ENCODE assay signal across 1 cellular context in the genomic region with DNA sequence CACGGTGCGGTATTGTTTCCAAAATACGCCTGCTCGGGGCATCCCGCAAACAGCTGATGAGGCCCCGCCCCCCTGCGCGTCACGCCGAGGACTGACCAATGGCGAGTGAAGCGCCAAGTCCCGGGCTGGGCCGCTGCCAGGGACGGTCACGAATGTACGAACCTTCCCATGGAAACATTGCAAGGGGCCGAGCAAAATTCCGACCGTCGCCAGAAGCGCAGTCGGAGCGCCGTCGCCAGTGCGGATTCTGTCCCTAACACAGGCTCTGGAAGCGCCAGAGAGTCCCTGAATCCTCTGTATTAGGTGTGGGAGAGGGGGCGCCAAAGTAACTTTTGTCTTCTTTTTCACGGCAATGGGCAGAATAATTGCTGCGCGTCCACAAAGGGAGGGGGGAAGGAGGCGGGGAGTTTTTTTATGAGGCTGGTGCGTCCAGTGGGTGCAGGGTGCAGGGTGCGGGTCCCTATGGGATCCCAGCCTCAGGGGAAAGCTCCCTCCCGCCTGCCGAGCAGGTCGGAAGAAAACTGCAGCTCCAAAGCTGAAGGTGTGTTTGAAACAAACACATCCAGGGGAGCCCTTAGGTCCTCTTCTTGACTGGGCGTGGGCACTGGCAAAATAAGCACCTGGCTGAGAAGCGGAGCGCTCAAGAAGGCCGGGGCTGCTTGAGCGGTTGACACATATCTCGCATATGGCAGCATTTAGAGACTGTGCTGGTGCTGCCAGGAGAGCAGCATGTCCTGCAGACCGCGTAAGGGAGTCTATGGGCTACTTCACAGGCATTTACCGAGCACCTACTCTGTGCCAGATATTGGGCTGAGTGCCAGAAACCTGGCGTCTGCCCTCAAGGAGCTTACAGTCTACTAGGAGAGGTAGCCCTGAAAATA.
TF ChIP-seq lines count a peak whose summit lies in the region.

A gene with protein sequence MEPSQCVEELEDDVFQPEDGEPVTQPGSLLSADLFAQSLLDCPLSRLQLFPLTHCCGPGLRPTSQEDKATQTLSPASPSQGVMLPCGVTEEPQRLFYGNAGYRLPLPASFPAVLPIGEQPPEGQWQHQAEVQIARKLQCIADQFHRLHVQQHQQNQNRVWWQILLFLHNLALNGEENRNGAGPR (minus strand): TSS at position 25 of the 881 bp plus-strand sequence. CDS start 2,793 bp downstream, outside the sequence.

TF ChIP-seq in IMR-90, 13 proteins besides CTCF, POLR2A, EP300 and RAD21 (continued from another document):
- TF ChIP-seq MXI1 (IDR thresholded peaks at IDR 0.05; ENCODE audit: borderline replicate concordance, low read depth, low read length): no peak
- no peak for TF ChIP-seq NFE2L2 (IDR thresholded peaks at IDR 0.05; ENCODE audit: low read depth, low read length)
- no peak for TF ChIP-seq CHD1 (IDR thresholded peaks at IDR 0.05; ENCODE audit: low read depth, low read length)
- TF ChIP-seq SMC3 (IDR thresholded peaks at IDR 0.05; ENCODE audit: low read depth, low read length): peak; percentile 37
- peak; percentile 36; the same call in 1 of the 2 replicates for TF ChIP-seq MAZ (IDR thresholded peaks at IDR 0.05; ENCODE audit: borderline replicate concordance, low read depth, low read length)
- no peak for TF ChIP-seq FOS (IDR thresholded peaks at IDR 0.05; ENCODE audit: low read depth, low read length)
- TF ChIP-seq, protein P1, sequence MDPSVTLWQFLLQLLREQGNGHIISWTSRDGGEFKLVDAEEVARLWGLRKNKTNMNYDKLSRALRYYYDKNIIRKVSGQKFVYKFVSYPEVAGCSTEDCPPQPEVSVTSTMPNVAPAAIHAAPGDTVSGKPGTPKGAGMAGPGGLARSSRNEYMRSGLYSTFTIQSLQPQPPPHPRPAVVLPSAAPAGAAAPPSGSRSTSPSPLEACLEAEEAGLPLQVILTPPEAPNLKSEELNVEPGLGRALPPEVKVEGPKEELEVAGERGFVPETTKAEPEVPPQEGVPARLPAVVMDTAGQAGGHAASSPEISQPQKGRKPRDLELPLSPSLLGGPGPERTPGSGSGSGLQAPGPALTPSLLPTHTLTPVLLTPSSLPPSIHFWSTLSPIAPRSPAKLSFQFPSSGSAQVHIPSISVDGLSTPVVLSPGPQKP (IDR thresholded peaks at IDR 0.05; ENCODE audit: borderline replicate concordance, low read depth, low read length): no peak
- TF ChIP-seq, protein P2, sequence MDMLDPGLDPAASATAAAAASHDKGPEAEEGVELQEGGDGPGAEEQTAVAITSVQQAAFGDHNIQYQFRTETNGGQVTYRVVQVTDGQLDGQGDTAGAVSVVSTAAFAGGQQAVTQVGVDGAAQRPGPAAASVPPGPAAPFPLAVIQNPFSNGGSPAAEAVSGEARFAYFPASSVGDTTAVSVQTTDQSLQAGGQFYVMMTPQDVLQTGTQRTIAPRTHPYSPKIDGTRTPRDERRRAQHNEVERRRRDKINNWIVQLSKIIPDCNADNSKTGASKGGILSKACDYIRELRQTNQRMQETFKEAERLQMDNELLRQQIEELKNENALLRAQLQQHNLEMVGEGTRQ (IDR thresholded peaks at IDR 0.05; ENCODE audit: low read depth, low read length): 0 out of 2 replicates have a peak, but pooled peaks have one; percentile 55
- no peak for TF ChIP-seq RCOR1 (IDR thresholded peaks at IDR 0.05; ENCODE audit: insufficient replicate concordance, low read length)
- no peak for TF ChIP-seq RFX5 (IDR thresholded peaks at IDR 0.05; ENCODE audit: low read depth, low read length)
- peak; percentile 0; the same call in 1 of the 2 replicates for TF ChIP-seq MAFK (IDR thresholded peaks at IDR 0.05; ENCODE audit: low read depth, low read length)
- no peak; the same call in 1 of the 2 replicates for TF ChIP-seq BHLHE40 (IDR thresholded peaks at IDR 0.05; ENCODE audit: low read depth, low read length)
TF ChIP-seq in IMR-90: peak in this region for 4.
